8 cellular contexts compared by ENCODE assay signal in the genomic region with DNA sequence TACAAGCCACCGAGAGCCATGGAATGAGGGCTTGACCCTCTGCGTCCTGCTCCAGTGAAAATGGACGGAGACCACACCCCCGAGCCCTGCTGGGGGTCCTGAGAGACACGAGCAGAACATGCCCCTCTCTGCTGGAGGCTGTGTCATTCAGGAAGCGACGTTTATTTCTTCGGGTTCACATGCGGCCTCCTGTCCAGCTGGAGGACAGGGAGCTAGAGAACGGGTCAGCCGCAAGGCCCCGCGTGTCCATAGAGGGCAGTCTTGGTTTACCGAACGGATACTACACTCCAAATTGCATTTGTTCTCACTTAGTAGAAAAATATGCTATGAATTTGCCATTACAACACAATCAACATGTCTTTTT. TPM values are rescaled to one million over a fixed set of nuclear protein-coding genes. Genes with fewer than 3 reads are reported as not detected.
A peak's percentile ranks its signal among the peaks of the same experiment; 100 is the strongest.
DNase-seq lines count a peak whose midpoint lies in the region; ATAC-seq, FAIRE-seq and TF ChIP-seq lines count a peak whose summit lies in the region.

No MANE protein-coding gene starts in this region.

- H3K79me2 ChIP-seq in endothelial cell of umbilical vein (ENCODE audit: control insufficient read depth, insufficient read depth, low read length) = no peaks in the 10 kb centered on the region

- no peaks in the 10 kb centered on the region for H3K9me3 ChIP-seq in endothelial cell of umbilical vein (replicated peaks; ENCODE audit: control insufficient read depth, insufficient read depth, low read length)
- H3K9me3 ChIP-seq in mucosa of descending colon = no peaks in the 10 kb centered on the region

- peaks cover 4% of the 10 kb centered on the region for H3K9me3 Mint-ChIP-seq in WTC11

- H4K20me1 ChIP-seq in endothelial cell of umbilical vein (replicated peaks; ENCODE audit: control insufficient read depth, extremely low read depth, insufficient read depth, low read length) = no peaks in the 10 kb centered on the region

- ATAC-seq in WTC11 = peak; percentile 79
- peak; percentile 54 for ATAC-seq in mucosa of descending colon
- no peak for ATAC-seq in HG02642 (IDR thresholded peaks at IDR 0.05; ENCODE audit: poor library complexity, unreplicated experiment)

- no peak for TF ChIP-seq POLR2A in endothelial cell of umbilical vein (IDR thresholded peaks at IDR 0.05; ENCODE audit: low read depth, low read length)

- no peaks in the 10 kb centered on the region; the same call in 1 of the 2 replicates for H3K27me3 Mint-ChIP-seq in WTC11 (ENCODE audit: low read depth)

- H3K36me3 ChIP-seq in endothelial cell of umbilical vein (ENCODE audit: control insufficient read depth in 2 of 2, extremely low read depth in 1 of 2, insufficient read depth in 2 of 2, low read length in 2 of 2) = no peaks in the 10 kb centered on the region
- no peaks in the 10 kb centered on the region for H3K36me3 ChIP-seq in mucosa of descending colon (ENCODE audit: low read depth)

- H3K4me1 ChIP-seq in endothelial cell of umbilical vein (ENCODE audit: control insufficient read depth, extremely low read depth, insufficient read depth, low read length) (no peaks in the 10 kb centered on the region), mucosa of descending colon (ENCODE audit: low read depth) (no peaks in the 10 kb centered on the region)

- intact Hi-C loops in endothelial cell of umbilical vein (cut with micrococcal nuclease) (loop anchor here (1.0 kb wide), 3 partner anchors 36 to 275 kb away; partner anchors contain the start of gene MRPL36), mucosa of descending colon (cut with DNase I, micrococcal nuclease) (no loop called here)

- no TSS peak for BruUV-seq in endothelial cell of umbilical vein (replicated peaks; lab: Mats Ljungman, UMichigan)

- CTCF ChIA-PET in WTC11 (lab: Charles Lee) = interaction anchor here (0.5 to 2.6 kb wide), 39 partner anchors 9 to 407 kb away, joined by 3 to 19 read pairs (median 4); partner anchors contain the start of genes MRPL36 and NDUFS6
- CTCF ChIA-PET in endothelial cell of umbilical vein (lab: Charles Lee) = interaction anchor here (0.6 to 4.1 kb wide), 23 partner anchors 9 to 1839 kb away, joined by 3 to 84 read pairs (median 4); partner anchors contain the start of genes MRPL36 and NDUFS6

- peaks cover 4% of the 10 kb centered on the region for H3K36me3 Mint-ChIP-seq in WTC11

- no peak overlapping the region for H3K9ac ChIP-seq in endothelial cell of umbilical vein (replicated peaks; ENCODE audit: extremely low read depth, insufficient read depth, low read length)

- no peak overlapping the region for H3K4me2 ChIP-seq in endothelial cell of umbilical vein (ENCODE audit: insufficient read depth, low read length)

- no peak overlapping the region for H3K27ac ChIP-seq in HL-60 (replicated peaks)
- H3K27ac ChIP-seq in endothelial cell of umbilical vein (ENCODE audit: insufficient read depth, low read depth, low read length) = no peak overlapping the region

- TF ChIP-seq CTCF in HL-60 (IDR thresholded peaks at IDR 0.05; ENCODE audit: insufficient read depth, low read length) (peak; percentile 82), WTC11 (IDR thresholded peaks at IDR 0.05) (peak; percentile 36), endothelial cell of umbilical vein (IDR thresholded peaks at IDR 0.05; ENCODE audit: extremely low read depth in 1 of 2, insufficient read depth in 1 of 2, low read depth in 1 of 2, low read length in 2 of 2) (peak; percentile 73 to 83), mucosa of descending colon (IDR thresholded peaks at IDR 0.05) (no peak)

- no peaks in the 10 kb centered on the region for H3K9me1 ChIP-seq in endothelial cell of umbilical vein (replicated peaks; ENCODE audit: control insufficient read depth, extremely low read depth, insufficient read depth, low read length)

- DNase-seq in EL (peak; percentile 75), HL-60 (ENCODE audit: low read depth in 1 of 2, low spot score in 1 of 2) (peak in 1 of 2 experiments; percentile 25), WTC11 (ENCODE audit: low spot score) (peak; percentile 70), endothelial cell of umbilical vein (ENCODE audit: low read depth, low spot score) (peak; percentile 65), mucosa of descending colon (peak in 2 of 3 donors; percentile 45 to 53), NCI-H1092 treated with DMSO at 0.1 percent for 48 hours (lab: John Stamatoyannopoulos, UW) (no peak), NCI-H1694 (lab: John Stamatoyannopoulos, UW) (no peak)

- FAIRE-seq in endothelial cell of umbilical vein (lab: Jason Lieb, UNC) = peak; percentile 94

- H3K27ac Mint-ChIP-seq in WTC11 = no peak overlapping the region

- H3K4me3 Mint-ChIP-seq in WTC11 = no peak overlapping the region

- H3K27me3 ChIP-seq in HL-60 (ENCODE audit: insufficient read depth, poor library complexity, severe bottlenecking) (peaks cover 2% of the 10 kb centered on the region), endothelial cell of umbilical vein (ENCODE audit: control insufficient read depth in 2 of 2, insufficient read depth in 2 of 2, low read length in 2 of 2) (peaks cover 0 to 2% of the 10 kb centered on the region in 2 experiments)

- no peak overlapping the region for H2AFZ ChIP-seq in endothelial cell of umbilical vein (ENCODE audit: low read depth, low read length)

- dilution Hi-C loops in endothelial cell of umbilical vein (cut with MboI; ENCODE audit: extremely low pct_ligation_motif_present, low sequenced_read_pairs) = no loop called here

- H3K4me1 Mint-ChIP-seq in WTC11 = peaks cover 11% of the 10 kb centered on the region

- POLR2A ChIA-PET in WTC11 (lab: Charles Lee) (no interaction called here), endothelial cell of umbilical vein (lab: Charles Lee) (no interaction called here)

- H3K4me3 ChIP-seq in HL-60 (replicated peaks; ENCODE audit: insufficient read depth, low read length) (no peak overlapping the region), endothelial cell of umbilical vein (replicated peaks in 1 of 3; ENCODE audit: insufficient read depth in 1 of 3, low read depth in 1 of 3, low read length in 3 of 3) (no peak overlapping the region), mucosa of descending colon (no peak overlapping the region)

TF ChIP-seq in WTC11, 78 proteins besides CTCF, POLR2A, EP300 and RAD21 (continues in another document):
- TF ChIP-seq, protein P1, sequence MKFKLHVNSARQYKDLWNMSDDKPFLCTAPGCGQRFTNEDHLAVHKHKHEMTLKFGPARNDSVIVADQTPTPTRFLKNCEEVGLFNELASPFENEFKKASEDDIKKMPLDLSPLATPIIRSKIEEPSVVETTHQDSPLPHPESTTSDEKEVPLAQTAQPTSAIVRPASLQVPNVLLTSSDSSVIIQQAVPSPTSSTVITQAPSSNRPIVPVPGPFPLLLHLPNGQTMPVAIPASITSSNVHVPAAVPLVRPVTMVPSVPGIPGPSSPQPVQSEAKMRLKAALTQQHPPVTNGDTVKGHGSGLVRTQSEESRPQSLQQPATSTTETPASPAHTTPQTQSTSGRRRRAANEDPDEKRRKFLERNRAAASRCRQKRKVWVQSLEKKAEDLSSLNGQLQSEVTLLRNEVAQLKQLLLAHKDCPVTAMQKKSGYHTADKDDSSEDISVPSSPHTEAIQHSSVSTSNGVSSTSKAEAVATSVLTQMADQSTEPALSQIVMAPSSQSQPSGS (CRISPR knock-in tag; IDR thresholded peaks at IDR 0.05; ENCODE audit: borderline replicate concordance, low read depth) = no peak
- no peak for TF ChIP-seq MXD4 (CRISPR knock-in tag; IDR thresholded peaks at IDR 0.05; ENCODE audit: borderline replicate concordance)
- no peak for TF ChIP-seq ZNF263 (CRISPR knock-in tag; IDR thresholded peaks at IDR 0.05; ENCODE audit: low read depth)
- no peak for TF ChIP-seq NR2C2 (CRISPR knock-in tag; IDR thresholded peaks at IDR 0.05)

TF ChIP-seq in endothelial cell of umbilical vein, 7 proteins besides CTCF, POLR2A, EP300 and RAD21:
- TF ChIP-seq MYC (IDR thresholded peaks at IDR 0.05; ENCODE audit: low read depth, low read length) (no peak), JUN (IDR thresholded peaks at IDR 0.05; ENCODE audit: borderline replicate concordance, insufficient read depth, insufficient read length, low read depth) (no peak), POLR2AphosphoS5 (IDR thresholded peaks at IDR 0.05; ENCODE audit: insufficient read depth, low read depth, low read length) (no peak), EZH2 (IDR thresholded peaks at IDR 0.05; ENCODE audit: borderline replicate concordance, low read depth, low read length, severe bottlenecking) (no peak), FOS (IDR thresholded peaks at IDR 0.05; ENCODE audit: borderline replicate concordance, insufficient read depth, low read length) (no peak), GATA2 (IDR thresholded peaks at IDR 0.05; ENCODE audit: insufficient read depth, insufficient read length, low read depth, low read length) (no peak)
- TF ChIP-seq, protein P2, sequence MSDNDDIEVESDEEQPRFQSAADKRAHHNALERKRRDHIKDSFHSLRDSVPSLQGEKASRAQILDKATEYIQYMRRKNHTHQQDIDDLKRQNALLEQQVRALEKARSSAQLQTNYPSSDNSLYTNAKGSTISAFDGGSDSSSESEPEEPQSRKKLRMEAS (IDR thresholded peaks at IDR 0.05; ENCODE audit: insufficient read depth, insufficient read length) = no peak

RNA-seq across cellular contexts. Expression of gene MRPL36, which starts 36.1 kb away (rescaled TPM):
- total RNA-seq in WTC11 (2021) (52.8 to 61.2 TPM (median 55.9 TPM) in 3 replicates), endothelial cell of umbilical vein (63.4 and 70.3 TPM in 2 replicates), mucosa of descending colon (10 to 100 TPM; 26.3 to 41.4 (median 28.6) TPM)
- polyA plus RNA-seq in endothelial cell of umbilical vein = 72.7 and 89.2 TPM in 2 replicates
- 96.5 and 109 TPM in 2 replicates for polyA plus RNA-seq in endothelial cell of umbilical vein (2011; cell fraction: cytosol; rRNA removed)
- 35.9 and 36.0 TPM in 2 replicates for polyA plus RNA-seq in endothelial cell of umbilical vein (2011; cell fraction: nucleus; rRNA removed)
- polyA plus RNA-seq in endothelial cell of umbilical vein (2012) = 105 and 117 TPM in 2 replicates
- 31.4 and 41.6 TPM in 2 replicates for polyA minus RNA-seq in endothelial cell of umbilical vein
- polyA minus RNA-seq in endothelial cell of umbilical vein (2011; cell fraction: cytosol; rRNA and poly(A)+ RNA removed) = 104 TPM
- polyA minus RNA-seq in endothelial cell of umbilical vein (2011; cell fraction: nucleus; rRNA and poly(A)+ RNA removed) = 15.3 and 18.4 TPM in 2 replicates

RNA-seq across cellular contexts. Expression of gene NDUFS6, which starts 37.7 kb away (rescaled TPM):
- 75.8 to 84.3 TPM (median 77.4 TPM) in 3 replicates for total RNA-seq in WTC11 (2021)
- 42.5 and 49.9 TPM in 2 replicates for total RNA-seq in endothelial cell of umbilical vein
- polyA plus RNA-seq in endothelial cell of umbilical vein = 127 and 139 TPM in 2 replicates
- polyA plus RNA-seq in endothelial cell of umbilical vein (2011; cell fraction: cytosol; rRNA removed) = 119 and 144 TPM in 2 replicates
- 42.4 and 58.5 TPM in 2 replicates for polyA plus RNA-seq in endothelial cell of umbilical vein (2011; cell fraction: nucleus; rRNA removed)
- 91.8 and 104 TPM in 2 replicates for polyA plus RNA-seq in endothelial cell of umbilical vein (2012)
- 18.1 and 23.8 TPM in 2 replicates for polyA minus RNA-seq in endothelial cell of umbilical vein
- 153 TPM for polyA minus RNA-seq in endothelial cell of umbilical vein (2011; cell fraction: cytosol; rRNA and poly(A)+ RNA removed)
- polyA minus RNA-seq in endothelial cell of umbilical vein (2011; cell fraction: nucleus; rRNA and poly(A)+ RNA removed) = 6.7 and 9.0 TPM in 2 replicates
- total RNA-seq in mucosa of descending colon = 10 to 100 TPM; 38.7 to 43.5 (median 39.3) TPM

Comparison
In these comparisons a context has a peak if more than half of its experiments do, and no peak if none do; other contexts are left out.
1. DNase-seq: peak in EL (single experiment), WTC11 (single experiment), endothelial cell of umbilical vein (single experiment) and mucosa of descending colon (2 of 3); none in NCI-H1092 treated with DMSO at 0.1 percent for 48 hours (single experiment) and NCI-H1694 (single experiment).